Comparison of ENCODE assay signal across 8 cellular contexts in genomic region chr7:139360948-139361307, GRCh38. TPM values are rescaled to one million over a fixed set of nuclear protein-coding genes. Genes with fewer than 3 reads are reported as not detected.
DNase-seq lines count a peak whose midpoint lies in the region; ATAC-seq and TF ChIP-seq lines count a peak whose summit lies in the region.

No MANE protein-coding gene starts in this region.

- H3K27me3 ChIP-seq in right atrium auricular region, result no peaks in the 10 kb centered on the region
- no peaks in the 10 kb centered on the region for H3K27me3 ChIP-seq in breast epithelium
- H3K27me3 ChIP-seq in mononuclear cell (ENCODE audit: insufficient read depth, low read length), result no peaks in the 10 kb centered on the region

- H3K9me3 ChIP-seq in right atrium auricular region, result no peaks in the 10 kb centered on the region
- H3K9me3 ChIP-seq in breast epithelium, result no peaks in the 10 kb centered on the region
- no peaks in the 10 kb centered on the region for H3K9me3 ChIP-seq in mononuclear cell (ENCODE audit: low read depth, low read length)

- no peak for TF ChIP-seq POLR2A in breast epithelium (IDR thresholded peaks at IDR 0.05)

- no peak for TF ChIP-seq CTCF in right atrium auricular region (IDR thresholded peaks at IDR 0.05)
- TF ChIP-seq CTCF in breast epithelium (IDR thresholded peaks at IDR 0.05), result no peak

- DNase-seq in right atrium auricular region (ENCODE audit: low spot score), result no peak
- DNase-seq in left cardiac atrium, result no peak
- DNase-seq in breast epithelium (ENCODE audit: low spot score in 2 of 2), result no peak
- DNase-seq in kidney tubule cell (ENCODE audit: low spot score), result no peak
- DNase-seq in iPS-NIHi7 (ENCODE audit: extremely low spot score), result no peak
- DNase-seq in mucosa of gallbladder (ENCODE audit: low spot score), result no peak
- no peak for DNase-seq in COLO668 (lab: John Stamatoyannopoulos, UW; ENCODE audit: unreplicated experiment)

- ATAC-seq in left cardiac atrium, result no peak

- intact Hi-C loops in left cardiac atrium (cut with DNase I) (loop anchor here in 1 of 2 donors (10.0 kb wide), 1 partner anchor 54 kb away; no protein-coding TSS in a partner anchor), breast epithelium (cut with DNase I; ENCODE audit: low total_unique reads) (no loop called here)

- H3K36me3 ChIP-seq in right atrium auricular region, result no peaks in the 10 kb centered on the region
- no peaks in the 10 kb centered on the region for H3K36me3 ChIP-seq in breast epithelium

- peaks cover 0 to 40% of the 10 kb centered on the region in 2 donors for H3K4me1 ChIP-seq in right atrium auricular region
- peaks cover 0 to 4% of the 10 kb centered on the region in 2 donors for H3K4me1 ChIP-seq in breast epithelium
- H3K4me1 ChIP-seq in mononuclear cell (ENCODE audit: insufficient read depth, low read length), result peaks cover 21% of the 10 kb centered on the region

- H3K4me3 ChIP-seq in right atrium auricular region (peak overlapping the region; percentile 93 to 98), breast epithelium (peak overlapping the region; percentile 74 to 95 (median 84)), mononuclear cell (ENCODE audit: low read length) (peak overlapping the region; percentile 77)

- peak overlapping the region; percentile 100 for H3K27ac ChIP-seq in right atrium auricular region
- H3K27ac ChIP-seq in breast epithelium, result peak overlapping the region; percentile 98 to 100

RNA-seq across cellular contexts. Expression of gene LUC7L2, which starts 1.2 kb away (rescaled TPM):
- total RNA-seq in right atrium auricular region, result 10 to 100 TPM; 35.0 to 37.2 TPM
- 10 to 100 TPM; 46.4 to 52.3 TPM for total RNA-seq in left cardiac atrium
- total RNA-seq in breast epithelium, result 100 to 1,000 TPM in 1 of 3 donors, 10 to 100 TPM in 2; 77.3 to 108 (median 89.8) TPM
- total RNA-seq in mononuclear cell, result 105 TPM
- 101 TPM for total RNA-seq in mucosa of gallbladder

RNA-seq across cellular contexts. Expression of gene FMC1, which starts 19.8 kb away (rescaled TPM):
- total RNA-seq in right atrium auricular region (10 to 100 TPM; 20.2 to 45.9 TPM), left cardiac atrium (10 to 100 TPM; 32.3 to 38.2 TPM), breast epithelium (10 to 100 TPM; 12.5 to 13.9 (median 13.5) TPM), mononuclear cell (2.2 TPM), mucosa of gallbladder (18.2 TPM)
